1 cellular context compared by ENCODE assay signal in genomic region chr1:98048234-98048633, GRCh38.
TF ChIP-seq lines count a peak whose summit lies in the region.

No MANE protein-coding gene starts in this region.

TF ChIP-seq in WTC11, 78 proteins besides CTCF, POLR2A, EP300 and RAD21 (continued from another document):
- peak; percentile 33; the same call in 1 of the 2 replicates for TF ChIP-seq ZBTB43 (CRISPR knock-in tag; IDR thresholded peaks at IDR 0.05)
- TF ChIP-seq USF2 (CRISPR knock-in tag; IDR thresholded peaks at IDR 0.05), result no peak
- no peak for TF ChIP-seq OVOL2 (CRISPR knock-in tag; IDR thresholded peaks at IDR 0.05; ENCODE audit: borderline replicate concordance)
- TF ChIP-seq TEAD4 (CRISPR knock-in tag; IDR thresholded peaks at IDR 0.05), result peak; percentile 83
- peak; percentile 57; the same call in 1 of the 2 replicates for TF ChIP-seq MAX (CRISPR knock-in tag; IDR thresholded peaks at IDR 0.05)
- peak; percentile 96 for TF ChIP-seq ZNF416 (CRISPR knock-in tag; IDR thresholded peaks at IDR 0.05)
- TF ChIP-seq NR3C1 (CRISPR knock-in tag; conservative IDR thresholded peaks at IDR 0.05; ENCODE audit: low read depth), result 0 out of 2 replicates have a peak, but pooled peaks have one; percentile 60
- no peak for TF ChIP-seq PRRX2 (CRISPR knock-in tag; IDR thresholded peaks at IDR 0.05)
- peak; percentile 59; the same call in 1 of the 2 replicates for TF ChIP-seq ZNF317 (CRISPR knock-in tag; IDR thresholded peaks at IDR 0.05; ENCODE audit: borderline replicate concordance, low read depth)
- TF ChIP-seq CBFB (CRISPR knock-in tag; IDR thresholded peaks at IDR 0.05; ENCODE audit: low read depth), result peak; percentile 56; the same call in 1 of the 2 replicates
- TF ChIP-seq MYBL2 (CRISPR knock-in tag; IDR thresholded peaks at IDR 0.05), result peak; percentile 76; the same call in 1 of the 2 replicates
- peak; percentile 91; the same call in 1 of the 2 replicates for TF ChIP-seq FOXP1 (CRISPR knock-in tag; IDR thresholded peaks at IDR 0.05; ENCODE audit: borderline replicate concordance)
- TF ChIP-seq ARID4B (CRISPR knock-in tag; IDR thresholded peaks at IDR 0.05; ENCODE audit: borderline replicate concordance), result peak; percentile 98
- peak; percentile 37; the same call in 1 of the 2 replicates for TF ChIP-seq NFYB (CRISPR knock-in tag; conservative IDR thresholded peaks at IDR 0.05; ENCODE audit: low read depth)
- TF ChIP-seq NFE2L1 (CRISPR knock-in tag; IDR thresholded peaks at IDR 0.05), result peak; percentile 92
- peak; percentile 73; the same call in 1 of the 2 replicates for TF ChIP-seq TCF7 (CRISPR knock-in tag; IDR thresholded peaks at IDR 0.05; ENCODE audit: low read depth)
- no peak for TF ChIP-seq IRF1 (CRISPR knock-in tag; IDR thresholded peaks at IDR 0.05)
- TF ChIP-seq SMAD4 (CRISPR knock-in tag; IDR thresholded peaks at IDR 0.05), result peak; percentile 72; the same call in 1 of the 2 replicates
- no peak for TF ChIP-seq ZNF423 (CRISPR knock-in tag; IDR thresholded peaks at IDR 0.05)
- 0 out of 2 replicates have a peak, but pooled peaks have one; percentile 62 for TF ChIP-seq E2F1 (CRISPR knock-in tag; IDR thresholded peaks at IDR 0.05)
- TF ChIP-seq SMAD3 (CRISPR knock-in tag; IDR thresholded peaks at IDR 0.05; ENCODE audit: borderline replicate concordance), result peak; percentile 95
- peak; percentile 80; the same call in 1 of the 2 replicates for TF ChIP-seq ZBTB21 (CRISPR knock-in tag; IDR thresholded peaks at IDR 0.05; ENCODE audit: borderline replicate concordance)
- peak; percentile 64 for TF ChIP-seq SP1 (CRISPR knock-in tag; conservative IDR thresholded peaks at IDR 0.05)
- TF ChIP-seq PREB (CRISPR knock-in tag; IDR thresholded peaks at IDR 0.05; ENCODE audit: borderline replicate concordance), result no peak
- TF ChIP-seq CREM (CRISPR knock-in tag; IDR thresholded peaks at IDR 0.05), result peak; percentile 55; the same call in 1 of the 2 replicates
- peak; percentile 83; the same call in 1 of the 2 replicates for TF ChIP-seq ZNF219 (CRISPR knock-in tag; IDR thresholded peaks at IDR 0.05; ENCODE audit: borderline replicate concordance)
- peak; percentile 94; the same call in 1 of the 2 replicates for TF ChIP-seq ZNF232 (CRISPR knock-in tag; IDR thresholded peaks at IDR 0.05)
- TF ChIP-seq ETV6 (CRISPR knock-in tag; IDR thresholded peaks at IDR 0.05), result 0 out of 2 replicates have a peak, but pooled peaks have one; percentile 35
TF ChIP-seq in WTC11: peak in this region for 30.
